ENCODE assay signal across 1 cellular context in the genomic region with DNA sequence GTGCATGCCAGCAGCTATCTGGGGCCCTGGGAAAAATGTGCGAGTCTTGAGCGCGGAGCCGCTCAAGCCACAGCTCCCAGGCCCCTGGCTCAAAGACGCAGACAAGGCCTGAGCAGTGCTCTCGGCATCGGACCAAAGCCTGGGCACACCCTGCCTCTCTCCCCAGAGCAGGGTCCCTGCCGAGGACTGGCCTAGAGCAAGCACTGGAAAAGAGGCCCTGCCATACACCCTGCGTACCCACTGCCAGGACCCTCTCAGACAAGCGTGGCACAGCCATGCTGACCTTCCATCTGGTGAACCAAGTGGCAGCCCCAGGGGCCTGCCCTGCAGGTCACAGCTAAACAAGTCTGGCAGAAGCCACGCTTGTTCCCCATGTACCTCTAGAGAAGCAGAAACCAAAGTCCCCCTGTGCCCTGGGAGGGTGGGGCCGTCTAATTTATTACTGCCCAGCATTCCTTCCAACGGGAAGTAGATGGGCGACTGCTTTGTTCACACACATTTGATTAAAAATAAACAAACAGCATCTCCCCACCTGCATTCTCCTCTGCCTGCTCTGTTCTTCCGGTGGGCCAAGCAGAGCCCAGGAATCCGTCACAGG.
TF ChIP-seq lines count a peak whose summit lies in the region.

No MANE protein-coding gene starts in this region.

TF ChIP-seq in GM12878, 131 proteins besides CTCF, POLR2A, EP300 and RAD21 (continued from another document):
- TF ChIP-seq, protein P1, sequence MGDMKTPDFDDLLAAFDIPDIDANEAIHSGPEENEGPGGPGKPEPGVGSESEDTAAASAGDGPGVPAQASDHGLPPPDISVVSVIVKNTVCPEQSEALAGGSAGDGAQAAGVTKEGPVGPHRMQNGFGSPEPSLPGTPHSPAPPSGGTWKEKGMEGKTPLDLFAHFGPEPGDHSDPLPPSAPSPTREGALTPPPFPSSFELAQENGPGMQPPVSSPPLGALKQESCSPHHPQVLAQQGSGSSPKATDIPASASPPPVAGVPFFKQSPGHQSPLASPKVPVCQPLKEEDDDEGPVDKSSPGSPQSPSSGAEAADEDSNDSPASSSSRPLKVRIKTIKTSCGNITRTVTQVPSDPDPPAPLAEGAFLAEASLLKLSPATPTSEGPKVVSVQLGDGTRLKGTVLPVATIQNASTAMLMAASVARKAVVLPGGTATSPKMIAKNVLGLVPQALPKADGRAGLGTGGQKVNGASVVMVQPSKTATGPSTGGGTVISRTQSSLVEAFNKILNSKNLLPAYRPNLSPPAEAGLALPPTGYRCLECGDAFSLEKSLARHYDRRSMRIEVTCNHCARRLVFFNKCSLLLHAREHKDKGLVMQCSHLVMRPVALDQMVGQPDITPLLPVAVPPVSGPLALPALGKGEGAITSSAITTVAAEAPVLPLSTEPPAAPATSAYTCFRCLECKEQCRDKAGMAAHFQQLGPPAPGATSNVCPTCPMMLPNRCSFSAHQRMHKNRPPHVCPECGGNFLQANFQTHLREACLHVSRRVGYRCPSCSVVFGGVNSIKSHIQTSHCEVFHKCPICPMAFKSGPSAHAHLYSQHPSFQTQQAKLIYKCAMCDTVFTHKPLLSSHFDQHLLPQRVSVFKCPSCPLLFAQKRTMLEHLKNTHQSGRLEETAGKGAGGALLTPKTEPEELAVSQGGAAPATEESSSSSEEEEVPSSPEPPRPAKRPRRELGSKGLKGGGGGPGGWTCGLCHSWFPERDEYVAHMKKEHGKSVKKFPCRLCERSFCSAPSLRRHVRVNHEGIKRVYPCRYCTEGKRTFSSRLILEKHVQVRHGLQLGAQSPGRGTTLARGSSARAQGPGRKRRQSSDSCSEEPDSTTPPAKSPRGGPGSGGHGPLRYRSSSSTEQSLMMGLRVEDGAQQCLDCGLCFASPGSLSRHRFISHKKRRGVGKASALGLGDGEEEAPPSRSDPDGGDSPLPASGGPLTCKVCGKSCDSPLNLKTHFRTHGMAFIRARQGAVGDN (IDR thresholded peaks at IDR 0.05) = no peak
- TF ChIP-seq SRF (IDR thresholded peaks at IDR 0.05; ENCODE audit: low read depth in 2 of 2, low read length in 2 of 2) (no peak), ZBED1 (IDR thresholded peaks at IDR 0.05; ENCODE audit: borderline replicate concordance) (no peak)
- TF ChIP-seq, protein P2, sequence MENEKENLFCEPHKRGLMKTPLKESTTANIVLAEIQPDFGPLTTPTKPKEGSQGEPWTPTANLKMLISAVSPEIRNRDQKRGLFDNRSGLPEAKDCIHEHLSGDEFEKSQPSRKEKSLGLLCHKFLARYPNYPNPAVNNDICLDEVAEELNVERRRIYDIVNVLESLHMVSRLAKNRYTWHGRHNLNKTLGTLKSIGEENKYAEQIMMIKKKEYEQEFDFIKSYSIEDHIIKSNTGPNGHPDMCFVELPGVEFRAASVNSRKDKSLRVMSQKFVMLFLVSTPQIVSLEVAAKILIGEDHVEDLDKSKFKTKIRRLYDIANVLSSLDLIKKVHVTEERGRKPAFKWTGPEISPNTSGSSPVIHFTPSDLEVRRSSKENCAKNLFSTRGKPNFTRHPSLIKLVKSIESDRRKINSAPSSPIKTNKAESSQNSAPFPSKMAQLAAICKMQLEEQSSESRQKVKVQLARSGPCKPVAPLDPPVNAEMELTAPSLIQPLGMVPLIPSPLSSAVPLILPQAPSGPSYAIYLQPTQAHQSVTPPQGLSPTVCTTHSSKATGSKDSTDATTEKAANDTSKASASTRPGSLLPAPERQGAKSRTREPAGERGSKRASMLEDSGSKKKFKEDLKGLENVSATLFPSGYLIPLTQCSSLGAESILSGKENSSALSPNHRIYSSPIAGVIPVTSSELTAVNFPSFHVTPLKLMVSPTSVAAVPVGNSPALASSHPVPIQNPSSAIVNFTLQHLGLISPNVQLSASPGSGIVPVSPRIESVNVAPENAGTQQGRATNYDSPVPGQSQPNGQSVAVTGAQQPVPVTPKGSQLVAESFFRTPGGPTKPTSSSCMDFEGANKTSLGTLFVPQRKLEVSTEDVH (IDR thresholded peaks at IDR 0.05; ENCODE audit: low read depth, partially characterized antibody) = no peak
